8 cellular contexts compared by ENCODE assay signal in the genomic region with DNA sequence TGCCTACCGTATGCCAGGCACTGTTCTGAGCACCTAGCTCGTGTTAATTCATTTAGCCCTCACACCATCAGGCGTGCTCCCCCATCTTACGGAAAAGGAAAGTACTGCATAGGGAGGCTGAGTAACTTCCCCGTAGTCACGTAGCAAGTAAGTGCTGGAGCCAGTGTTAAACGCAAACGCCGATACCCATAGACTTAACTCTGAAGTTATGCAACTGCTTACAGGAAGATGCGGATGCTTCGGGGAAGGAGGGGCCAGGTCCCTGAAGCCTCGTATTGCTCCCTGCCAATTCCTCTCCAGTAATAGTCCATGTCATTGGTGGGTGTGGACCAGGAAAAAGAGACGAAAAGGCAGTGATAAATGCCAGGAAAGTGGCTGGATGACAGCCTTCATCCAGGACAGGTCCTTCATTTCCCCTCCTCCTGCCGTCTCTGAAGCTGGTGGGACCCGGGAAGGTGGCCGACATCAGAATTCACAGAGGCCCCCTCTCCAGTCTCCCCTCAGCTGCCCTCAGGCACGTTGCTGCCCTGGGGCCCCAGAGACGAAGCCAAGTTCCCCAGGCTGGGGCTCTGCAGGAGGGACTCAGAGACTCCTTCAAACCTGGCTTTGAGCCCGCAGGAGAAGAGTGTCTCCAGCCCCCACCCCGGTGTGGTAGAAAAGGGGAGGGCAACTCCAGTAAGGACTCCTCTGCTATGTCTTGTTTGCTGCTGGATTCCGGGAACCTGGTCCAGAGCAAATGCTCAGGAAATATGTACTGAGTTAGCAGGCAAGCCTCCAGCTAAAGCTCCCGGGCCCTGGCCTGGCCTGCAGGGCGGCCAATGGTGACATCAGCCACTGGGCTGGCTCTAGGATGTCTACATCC. TPM values are rescaled to one million over a fixed set of nuclear protein-coding genes. Genes with fewer than 3 reads are reported as not detected.
DNase-seq lines count a peak whose midpoint lies in the region; ATAC-seq and TF ChIP-seq lines count a peak whose summit lies in the region.

No MANE protein-coding gene starts in this region.

- H3K27ac Mint-ChIP-seq in GM23338 = no peak overlapping the region

- H3K36me3 ChIP-seq in GM23338 (ENCODE audit: insufficient read depth) = no peaks in the 10 kb centered on the region
- H3K36me3 ChIP-seq in cardiac muscle cell = no peaks in the 10 kb centered on the region

- DNase-seq in AG04449 (ENCODE audit: low read depth, low spot score) (peak; percentile 91), GM23338 (ENCODE audit: low spot score) (peak; percentile 52), cardiac muscle cell (ENCODE audit: low read depth in 1 of 2, low spot score in 1 of 2) (peak; percentile 26 to 94), sciatic nerve (ENCODE audit: low spot score) (peak; percentile 91), OCI-M2 (lab: John Stamatoyannopoulos, UW; ENCODE audit: unreplicated experiment) (no peak), GDM1 (lab: John Stamatoyannopoulos, UW) (no peak), NCI-H187 treated with DMSO at 0.1 percent for 48 hours (lab: John Stamatoyannopoulos, UW) (no peak)
- DNase-seq in activated T-cell treated with anti-CD3 and anti-CD28 coated beads, Interleukin-2, amount 50 U/mL, for 48 hours = peak; percentile 51 to 62

- TF ChIP-seq CTCF in AG04449 (IDR thresholded peaks at IDR 0.05; ENCODE audit: insufficient read depth, low read length, missing control alignments) (peak; percentile 23), GM23338 (conservative IDR thresholded peaks at IDR 0.05; ENCODE audit: low read depth in 2 of 2) (no peak), cardiac muscle cell (IDR thresholded peaks at IDR 0.05; ENCODE audit: low read depth, low read length) (peak; percentile 21)

- peaks cover 18% of the 10 kb centered on the region for H3K4me1 Mint-ChIP-seq in GM23338

- H3K79me2 ChIP-seq in GM23338 (replicated peaks; ENCODE audit: insufficient read depth) = no peaks in the 10 kb centered on the region

- no peaks in the 10 kb centered on the region for H3K9me3 ChIP-seq in cardiac muscle cell (ENCODE audit: low read depth)

- H3K9me3 Mint-ChIP-seq in GM23338 = no peaks in the 10 kb centered on the region

- H2AFZ ChIP-seq in GM23338 = peak overlapping the region; percentile 90

- H3K27me3 ChIP-seq in GM23338 (ENCODE audit: insufficient read depth) (no peaks in the 10 kb centered on the region), cardiac muscle cell (no peaks in the 10 kb centered on the region)

- H4K20me1 ChIP-seq in GM23338 (replicated peaks; ENCODE audit: insufficient read depth) = no peaks in the 10 kb centered on the region

- CTCF ChIA-PET in AG04449 (lab: Yijun Ruan, JAX) = interaction anchor here (0.9 to 6.6 kb wide), 10 partner anchors 9 to 437 kb away, joined by 3 to 35 read pairs (median 6); no protein-coding TSS in a partner anchor

- H3K4me1 ChIP-seq in GM23338 (ENCODE audit: insufficient read depth) = peaks cover 13% of the 10 kb centered on the region; the same call in 1 of the 2 replicates
- no peaks in the 10 kb centered on the region for H3K4me1 ChIP-seq in cardiac muscle cell (ENCODE audit: low read depth)

- H3K4me2 ChIP-seq in GM23338 = peak overlapping the region; percentile 53

- ATAC-seq in GM23338 (peak; percentile 35), sciatic nerve (peak; percentile 94)

- intact Hi-C loops in sciatic nerve (cut with DNase I) = no loop called here

- peak overlapping the region; percentile 42 for H3K4me3 ChIP-seq in AG04449 (ENCODE audit: low read depth, low read length)
- no peak overlapping the region for H3K4me3 ChIP-seq in GM23338
- no peak overlapping the region for H3K4me3 ChIP-seq in cardiac muscle cell

- POLR2A ChIA-PET in AG04449 (lab: Yijun Ruan, JAX) = no interaction called here

- H3F3A ChIP-seq in GM23338 (replicated peaks; ENCODE audit: low read depth) = no peaks in the 10 kb centered on the region; the same call in 1 of the 2 replicates

- H3K4me3 Mint-ChIP-seq in GM23338 = no peak overlapping the region

- H3K9me2 ChIP-seq in GM23338 (ENCODE audit: insufficient read depth) = no peaks in the 10 kb centered on the region

- no peak overlapping the region for H3K27ac ChIP-seq in GM23338 (ENCODE audit: low read depth)
- H3K27ac ChIP-seq in cardiac muscle cell = no peak overlapping the region

- H3K36me3 Mint-ChIP-seq in GM23338 (ENCODE audit: low read depth) = no peaks in the 10 kb centered on the region

- peaks cover 11% of the 10 kb centered on the region for H3K27me3 Mint-ChIP-seq in GM23338 (ENCODE audit: insufficient read depth, low read depth, poor library complexity)

TF ChIP-seq in GM23338, 12 proteins besides CTCF, POLR2A, EP300 and RAD21 (continues in another document):
- TF ChIP-seq CREB1 (CRISPR knock-in tag; IDR thresholded peaks at IDR 0.05; ENCODE audit: low read depth) = no peak
- TF ChIP-seq EZH2phosphoT487 (IDR thresholded peaks at IDR 0.05; ENCODE audit: unreplicated experiment) = no peak
- no peak for TF ChIP-seq POLR2AphosphoS5 (IDR thresholded peaks at IDR 0.05; ENCODE audit: low read depth)
- TF ChIP-seq, protein P1, sequence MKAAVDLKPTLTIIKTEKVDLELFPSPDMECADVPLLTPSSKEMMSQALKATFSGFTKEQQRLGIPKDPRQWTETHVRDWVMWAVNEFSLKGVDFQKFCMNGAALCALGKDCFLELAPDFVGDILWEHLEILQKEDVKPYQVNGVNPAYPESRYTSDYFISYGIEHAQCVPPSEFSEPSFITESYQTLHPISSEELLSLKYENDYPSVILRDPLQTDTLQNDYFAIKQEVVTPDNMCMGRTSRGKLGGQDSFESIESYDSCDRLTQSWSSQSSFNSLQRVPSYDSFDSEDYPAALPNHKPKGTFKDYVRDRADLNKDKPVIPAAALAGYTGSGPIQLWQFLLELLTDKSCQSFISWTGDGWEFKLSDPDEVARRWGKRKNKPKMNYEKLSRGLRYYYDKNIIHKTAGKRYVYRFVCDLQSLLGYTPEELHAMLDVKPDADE (IDR thresholded peaks at IDR 0.05) = no peak
- TF ChIP-seq, protein P2, sequence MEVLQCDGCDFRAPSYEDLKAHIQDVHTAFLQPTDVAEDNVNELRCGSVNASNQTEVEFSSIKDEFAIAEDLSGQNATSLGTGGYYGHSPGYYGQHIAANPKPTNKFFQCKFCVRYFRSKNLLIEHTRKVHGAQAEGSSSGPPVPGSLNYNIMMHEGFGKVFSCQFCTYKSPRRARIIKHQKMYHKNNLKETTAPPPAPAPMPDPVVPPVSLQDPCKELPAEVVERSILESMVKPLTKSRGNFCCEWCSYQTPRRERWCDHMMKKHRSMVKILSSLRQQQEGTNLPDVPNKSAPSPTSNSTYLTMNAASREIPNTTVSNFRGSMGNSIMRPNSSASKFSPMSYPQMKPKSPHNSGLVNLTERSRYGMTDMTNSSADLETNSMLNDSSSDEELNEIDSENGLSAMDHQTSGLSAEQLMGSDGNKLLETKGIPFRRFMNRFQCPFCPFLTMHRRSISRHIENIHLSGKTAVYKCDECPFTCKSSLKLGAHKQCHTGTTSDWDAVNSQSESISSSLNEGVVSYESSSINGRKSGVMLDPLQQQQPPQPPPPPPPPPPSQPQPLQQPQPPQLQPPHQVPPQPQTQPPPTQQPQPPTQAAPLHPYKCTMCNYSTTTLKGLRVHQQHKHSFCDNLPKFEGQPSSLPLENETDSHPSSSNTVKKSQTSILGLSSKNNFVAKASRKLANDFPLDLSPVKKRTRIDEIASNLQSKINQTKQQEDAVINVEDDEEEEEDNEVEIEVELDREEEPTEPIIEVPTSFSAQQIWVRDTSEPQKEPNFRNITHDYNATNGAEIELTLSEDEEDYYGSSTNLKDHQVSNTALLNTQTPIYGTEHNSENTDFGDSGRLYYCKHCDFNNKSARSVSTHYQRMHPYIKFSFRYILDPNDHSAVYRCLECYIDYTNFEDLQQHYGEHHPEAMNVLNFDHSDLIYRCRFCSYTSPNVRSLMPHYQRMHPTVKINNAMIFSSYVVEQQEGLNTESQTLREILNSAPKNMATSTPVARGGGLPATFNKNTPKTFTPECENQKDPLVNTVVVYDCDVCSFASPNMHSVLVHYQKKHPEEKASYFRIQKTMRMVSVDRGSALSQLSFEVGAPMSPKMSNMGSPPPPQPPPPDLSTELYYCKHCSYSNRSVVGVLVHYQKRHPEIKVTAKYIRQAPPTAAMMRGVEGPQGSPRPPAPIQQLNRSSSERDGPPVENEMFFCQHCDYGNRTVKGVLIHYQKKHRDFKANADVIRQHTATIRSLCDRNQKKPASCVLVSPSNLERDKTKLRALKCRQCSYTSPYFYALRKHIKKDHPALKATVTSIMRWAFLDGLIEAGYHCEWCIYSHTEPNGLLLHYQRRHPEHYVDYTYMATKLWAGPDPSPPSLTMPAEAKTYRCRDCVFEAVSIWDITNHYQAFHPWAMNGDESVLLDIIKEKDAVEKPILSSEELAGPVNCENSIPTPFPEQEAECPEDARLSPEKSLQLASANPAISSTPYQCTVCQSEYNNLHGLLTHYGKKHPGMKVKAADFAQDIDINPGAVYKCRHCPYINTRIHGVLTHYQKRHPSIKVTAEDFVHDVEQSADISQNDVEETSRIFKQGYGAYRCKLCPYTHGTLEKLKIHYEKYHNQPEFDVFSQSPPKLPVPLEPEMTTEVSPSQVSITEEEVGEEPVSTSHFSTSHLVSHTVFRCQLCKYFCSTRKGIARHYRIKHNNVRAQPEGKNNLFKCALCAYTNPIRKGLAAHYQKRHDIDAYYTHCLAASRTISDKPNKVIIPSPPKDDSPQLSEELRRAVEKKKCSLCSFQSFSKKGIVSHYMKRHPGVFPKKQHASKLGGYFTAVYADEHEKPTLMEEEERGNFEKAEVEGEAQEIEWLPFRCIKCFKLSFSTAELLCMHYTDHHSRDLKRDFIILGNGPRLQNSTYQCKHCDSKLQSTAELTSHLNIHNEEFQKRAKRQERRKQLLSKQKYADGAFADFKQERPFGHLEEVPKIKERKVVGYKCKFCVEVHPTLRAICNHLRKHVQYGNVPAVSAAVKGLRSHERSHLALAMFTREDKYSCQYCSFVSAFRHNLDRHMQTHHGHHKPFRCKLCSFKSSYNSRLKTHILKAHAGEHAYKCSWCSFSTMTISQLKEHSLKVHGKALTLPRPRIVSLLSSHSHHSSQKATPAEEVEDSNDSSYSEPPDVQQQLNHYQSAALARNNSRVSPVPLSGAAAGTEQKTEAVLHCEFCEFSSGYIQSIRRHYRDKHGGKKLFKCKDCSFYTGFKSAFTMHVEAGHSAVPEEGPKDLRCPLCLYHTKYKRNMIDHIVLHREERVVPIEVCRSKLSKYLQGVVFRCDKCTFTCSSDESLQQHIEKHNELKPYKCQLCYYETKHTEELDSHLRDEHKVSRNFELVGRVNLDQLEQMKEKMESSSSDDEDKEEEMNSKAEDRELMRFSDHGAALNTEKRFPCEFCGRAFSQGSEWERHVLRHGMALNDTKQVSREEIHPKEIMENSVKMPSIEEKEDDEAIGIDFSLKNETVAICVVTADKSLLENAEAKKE (CRISPR knock-in tag; IDR thresholded peaks at IDR 0.05) = no peak

RNA-seq across cellular contexts. Expression of gene RAB44, which starts 37.7 kb away (rescaled TPM):
- not detected in 2 replicates for total RNA-seq in GM23338 (2014; rRNA removed; shearing (Covaris generic))
- polyA plus RNA-seq in GM23338 (2016; fragmentation: Nextera tagmentation; extraction: Ambion mirVana) (not detected in 2 replicates), cardiac muscle cell (not detected in 2 replicates)
- total RNA-seq in cardiac muscle cell (not detected in 2 replicates), sciatic nerve (0.27 TPM)

RNA-seq across cellular contexts. Expression of gene CDKN1A, which starts 56.8 kb away (rescaled TPM):
- 44.4 and 45.6 TPM in 2 replicates for total RNA-seq in GM23338 (2014; rRNA removed; shearing (Covaris generic))
- polyA plus RNA-seq in GM23338 (2016; fragmentation: Nextera tagmentation; extraction: Ambion mirVana) = 31.5 and 34.0 TPM in 2 replicates
- total RNA-seq in cardiac muscle cell = 60.8 and 119 TPM in 2 replicates
- 70.8 and 141 TPM in 2 replicates for polyA plus RNA-seq in cardiac muscle cell
- 142 TPM for total RNA-seq in sciatic nerve

Comparison
In these comparisons a context has a peak if more than half of its experiments do, and no peak if none do; other contexts are left out.
1. DNase-seq: peak in AG04449 (single experiment), GM23338 (single experiment), activated T-cell treated with anti-CD3 and anti-CD28 coated beads, Interleukin-2, amount 50 U/mL, for 48 hours (2 of 2), cardiac muscle cell (2 of 2) and sciatic nerve (single experiment); none in OCI-M2 (single experiment), GDM1 (single experiment) and NCI-H187 treated with DMSO at 0.1 percent for 48 hours (single experiment).
2. CTCF ChIP-seq: peak in AG04449 (single experiment) and cardiac muscle cell (single experiment); none in GM23338 (0 of 2).